Comparison of ENCODE assay signal across 1 cellular context in genomic region chr1:16055613-16056520, GRCh38.
TF ChIP-seq lines count a peak whose summit lies in the region.

No MANE protein-coding gene starts in this region.

TF ChIP-seq in K562, 482 proteins besides CTCF, POLR2A, EP300 and RAD21 (continued from another document and continues in another):
- TF ChIP-seq STAT6 (CRISPR knock-in tag; IDR thresholded peaks at IDR 0.05) (0 out of 2 replicates have a peak, but pooled peaks have one; percentile 59), SRSF9 (IDR thresholded peaks at IDR 0.05; ENCODE audit: borderline replicate concordance, low read depth, low read length) (no peak), ZNF584 (CRISPR knock-in tag; IDR thresholded peaks at IDR 0.05; ENCODE audit: low read depth) (no peak), ILF3 (IDR thresholded peaks at IDR 0.05; ENCODE audit: borderline replicate concordance) (no peak), PHTF2 (CRISPR knock-in tag; IDR thresholded peaks at IDR 0.05) (no peak), AFF4 (CRISPR knock-in tag; IDR thresholded peaks at IDR 0.05) (no peak), TBP (optimal IDR thresholded peaks at IDR 0.05; ENCODE audit: low read depth, low read length) (no peak), PTTG1 (tag; IDR thresholded peaks at IDR 0.05; ENCODE audit: low read depth) (no peak), CEBPG (CRISPR knock-in tag; IDR thresholded peaks at IDR 0.05) (no peak), CEBPG (tag; conservative IDR thresholded peaks at IDR 0.05 in 1 of 2, IDR thresholded peaks at IDR 0.05 in 1 of 2) (no peak), ZNF445 (CRISPR knock-in tag; IDR thresholded peaks at IDR 0.05; ENCODE audit: low read depth) (0 out of 2 replicates have a peak, but pooled peaks have one; percentile 13), MCM2 (IDR thresholded peaks at IDR 0.05; ENCODE audit: low read depth) (no peak), CHD2 (IDR thresholded peaks at IDR 0.05; ENCODE audit: low read depth, low read length) (0 out of 2 replicates have a peak, but pooled peaks have one; percentile 20), ELF1 (tag; IDR thresholded peaks at IDR 0.05) (no peak), ZC3H8 (IDR thresholded peaks at IDR 0.05) (0 out of 2 replicates have a peak, but pooled peaks have one; percentile 30), ZBTB49 (CRISPR knock-in tag; IDR thresholded peaks at IDR 0.05; ENCODE audit: borderline replicate concordance) (no peak), ZBTB33 (CRISPR knock-in tag; IDR thresholded peaks at IDR 0.05) (no peak), POLR2AphosphoS5 (IDR thresholded peaks at IDR 0.05; ENCODE audit: control insufficient read depth, insufficient read depth, low read depth, low read length) (0 out of 2 replicates have a peak, but pooled peaks have one; percentile 4), ZNF232 (CRISPR knock-in tag; IDR thresholded peaks at IDR 0.05) (no peak), ZNF280B (CRISPR knock-in tag; IDR thresholded peaks at IDR 0.05) (no peak), ZNF282 (CRISPR knock-in tag; IDR thresholded peaks at IDR 0.05) (no peak), SMAD1 (IDR thresholded peaks at IDR 0.05; ENCODE audit: low read depth, low read length, partially characterized antibody) (no peak), RBM39 (optimal IDR thresholded peaks at IDR 0.05; ENCODE audit: low read depth, low read length) (peak; percentile 25), NRF1 (conservative IDR thresholded peaks at IDR 0.05 in 1 of 2, IDR thresholded peaks at IDR 0.05 in 1 of 2) (peak in 1 of 2 experiments; percentile 39; a peak in 2 of 4 replicates), TEAD1 (CRISPR knock-in tag; IDR thresholded peaks at IDR 0.05) (no peak; a peak in 1 of 4 replicates), ZBTB40 (IDR thresholded peaks at IDR 0.05) (peak; percentile 26; the same call in 1 of the 2 replicates), ZBTB40 (CRISPR knock-in tag; IDR thresholded peaks at IDR 0.05) (no peak), FOXK1 (CRISPR knock-in tag; IDR thresholded peaks at IDR 0.05; ENCODE audit: borderline replicate concordance) (peak; percentile 96; the same call in 1 of the 2 replicates), GABPB1 (CRISPR knock-in tag; IDR thresholded peaks at IDR 0.05) (0 out of 2 replicates have a peak, but pooled peaks have one; percentile 42), GATAD2A (IDR thresholded peaks at IDR 0.05) (no peak), ZFPM2 (CRISPR knock-in tag; IDR thresholded peaks at IDR 0.05) (no peak), ATF4 (CRISPR knock-in tag; IDR thresholded peaks at IDR 0.05) (no peak), MED1 (CRISPR knock-in tag; IDR thresholded peaks at IDR 0.05; ENCODE audit: borderline replicate concordance) (no peak), FOXO4 (CRISPR knock-in tag; IDR thresholded peaks at IDR 0.05) (no peak)
